In the genomic region with DNA sequence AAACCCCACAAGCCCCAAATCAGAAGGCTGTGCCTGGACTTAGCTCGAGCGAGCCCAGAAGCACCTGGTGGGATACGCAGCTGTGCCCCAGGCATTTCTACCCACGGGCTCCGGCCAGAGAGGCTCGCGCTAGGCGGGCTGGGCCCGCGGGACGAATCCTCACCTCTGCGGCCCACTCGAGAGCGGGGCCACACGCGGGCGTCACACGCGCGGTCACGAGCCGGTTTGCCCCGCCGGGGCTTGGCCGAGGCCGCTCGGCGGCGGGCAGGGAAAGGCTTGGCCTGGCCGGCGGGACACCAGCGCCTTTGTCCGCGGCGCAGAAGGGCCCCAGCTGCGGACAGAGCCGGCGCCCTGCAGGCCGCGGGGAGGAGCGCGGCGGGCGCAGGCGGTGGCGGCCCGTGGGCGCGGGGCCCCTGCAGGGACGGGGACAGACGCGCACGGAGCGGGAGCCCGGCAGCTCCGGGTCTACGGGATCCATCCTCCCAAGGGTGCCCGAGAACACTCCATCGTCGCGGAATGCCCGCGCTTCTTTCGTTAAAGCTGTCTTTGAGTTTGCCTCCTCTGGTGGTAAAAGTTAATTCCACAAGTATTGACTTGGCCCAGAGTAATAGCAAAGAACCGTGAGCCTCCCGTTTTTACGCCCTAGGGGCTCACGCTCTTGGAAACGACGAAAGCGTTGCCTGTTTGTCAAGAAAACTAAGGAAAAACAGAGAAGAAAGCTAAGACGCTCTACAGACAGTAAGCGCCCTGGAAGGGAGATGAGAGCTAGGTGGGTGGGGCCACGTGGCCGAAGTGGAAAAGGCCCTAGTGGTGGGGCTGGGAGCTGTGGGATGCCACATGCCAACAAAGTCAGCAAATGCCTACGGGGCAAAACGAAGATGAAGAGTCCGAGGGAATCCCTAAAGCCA, we compare ENCODE assay signal across 9 cellular contexts. TPM values are rescaled to one million over a fixed set of nuclear protein-coding genes. Genes with fewer than 3 reads are reported as not detected.
DNase-seq lines count a peak whose midpoint lies in the region; ATAC-seq, FAIRE-seq and TF ChIP-seq lines count a peak whose summit lies in the region.
"Had no signal": no experiment of that assay in that cellular context is flagged by ENCODE, and none has a peak within 500 bp of the region (broad histone marks: within the 10 kb centered on the region; RNA-seq: fewer than 3 reads in every experiment).

No MANE protein-coding gene starts in this region.

- H3K36me3 ChIP-seq in duodenal mucosa (ENCODE audit: control insufficient read depth in 1 of 2, insufficient read depth in 2 of 2, low read length in 2 of 2) (no peaks in the 10 kb centered on the region), lower lobe of right lung (no peaks in the 10 kb centered on the region)

- CTCF ChIA-PET in activated CD4-positive, alpha-beta T cell treated with anti-CD3 and anti-CD28 coated beads for 36 hours (lab: Charles Lee) = interaction anchor here (0.6 to 2.2 kb wide), 17 partner anchors 9 to 640 kb away, joined by 3 to 11 read pairs (median 3); partner anchors contain the start of gene MGA

- H3K4me3 ChIP-seq in duodenal mucosa (ENCODE audit: low read depth in 1 of 2, low read length in 2 of 2) (peak overlapping the region; percentile 70 to 74), lower lobe of right lung (peak overlapping the region; percentile 60)

- H3K4me1 Mint-ChIP-seq in activated CD4-positive, alpha-beta T cell treated with anti-CD3 and anti-CD28 coated beads for 36 hours = peaks cover 6% of the 10 kb centered on the region

- H3K9ac ChIP-seq in duodenal mucosa (ENCODE audit: low read depth in 1 of 2, low read length in 2 of 2) = peak overlapping the region in 1 of 2 donors; percentile 38

- H3K27ac ChIP-seq in duodenal mucosa (ENCODE audit: low read depth, low read length) = no peak overlapping the region
- peak overlapping the region; percentile 66 for H3K27ac ChIP-seq in lower lobe of right lung

- peak; percentile 45 for TF ChIP-seq CTCF in lower lobe of right lung (IDR thresholded peaks at IDR 0.05)

- TF ChIP-seq POLR2A in H54 (IDR thresholded peaks at IDR 0.05; ENCODE audit: low read depth, low read length) = no peak

- H3K4me1 ChIP-seq in duodenal mucosa (ENCODE audit: control insufficient read depth in 1 of 2, insufficient read depth in 2 of 2, low read length in 2 of 2) = peaks cover 0 to 4% of the 10 kb centered on the region in 2 donors
- H3K4me1 ChIP-seq in lower lobe of right lung = peaks cover 16% of the 10 kb centered on the region

- no peaks in the 10 kb centered on the region for H3K9me3 Mint-ChIP-seq in activated CD4-positive, alpha-beta T cell treated with anti-CD3 and anti-CD28 coated beads for 36 hours (ENCODE audit: low read depth)

- peak; percentile 69 for ATAC-seq in activated CD4-positive, alpha-beta T cell treated with anti-CD3 and anti-CD28 coated beads for 36 hours
- peak; percentile 87 to 92 for ATAC-seq in lower lobe of right lung

- H3K36me3 Mint-ChIP-seq in activated CD4-positive, alpha-beta T cell treated with anti-CD3 and anti-CD28 coated beads for 36 hours (ENCODE audit: low read depth) = no peaks in the 10 kb centered on the region

- H3K27ac Mint-ChIP-seq in activated CD4-positive, alpha-beta T cell treated with anti-CD3 and anti-CD28 coated beads for 36 hours = no peak overlapping the region

- POLR2A ChIA-PET in activated CD4-positive, alpha-beta T cell treated with anti-CD3 and anti-CD28 coated beads for 36 hours (lab: Charles Lee) = interaction anchor here (0.6 kb wide), 1 partner anchor 237 kb away, joined by 3 read pairs; no protein-coding TSS in a partner anchor

- DNase-seq in NCI-H748 (lab: John Stamatoyannopoulos, UW; ENCODE audit: unreplicated experiment) = peak; percentile 33
- no peak for DNase-seq in NCI-H748 treated with DMSO at 0.1 percent for 48 hours (lab: John Stamatoyannopoulos, UW)
- DNase-seq in activated CD4-positive, alpha-beta T cell treated with anti-CD3 and anti-CD28 coated beads for 36 hours = peak; percentile 63
- DNase-seq in lower lobe of right lung = peak; percentile 67
- peak; percentile 6 to 21 (median 9) for DNase-seq in stimulated activated CD4-positive, alpha-beta T cell treated with anti-CD3 and anti-CD28 coated beads, TNF-alpha, amount 100 ng/mL, for 4 hours (ENCODE audit: low read depth in 3 of 3)
- DNase-seq in H54 (ENCODE audit: insufficient read length, low spot score) = no peak
- no peak for DNase-seq in LoVo (ENCODE audit: low spot score)
- DNase-seq: DND-41 had no signal

- no peaks in the 10 kb centered on the region for H3K27me3 ChIP-seq in duodenal mucosa (ENCODE audit: control insufficient read depth in 1 of 2, insufficient read depth in 2 of 2, low read length in 2 of 2)
- no peaks in the 10 kb centered on the region for H3K27me3 ChIP-seq in lower lobe of right lung (ENCODE audit: low read depth)

- H3K9me3 ChIP-seq in duodenal mucosa (ENCODE audit: control insufficient read depth in 1 of 2, low read length in 2 of 2) (no peaks in the 10 kb centered on the region), lower lobe of right lung (no peaks in the 10 kb centered on the region)

- intact Hi-C loops in activated CD4-positive, alpha-beta T cell treated with anti-CD3 and anti-CD28 coated beads for 36 hours (cut with DNase I, micrococcal nuclease) = loop anchor here in 1 of 2 experiments (10.0 kb wide), 1 partner anchor 121 kb away; no protein-coding TSS in a partner anchor
- intact Hi-C loops in lower lobe of right lung (cut with DNase I) = no loop called here

- no peak for FAIRE-seq in H54 (lab: Jason Lieb, UNC)

- H3K4me3 Mint-ChIP-seq in activated CD4-positive, alpha-beta T cell treated with anti-CD3 and anti-CD28 coated beads for 36 hours = peak overlapping the region; percentile 30

- peaks cover 30% of the 10 kb centered on the region for H3K27me3 Mint-ChIP-seq in activated CD4-positive, alpha-beta T cell treated with anti-CD3 and anti-CD28 coated beads for 36 hours

RNA-seq across cellular contexts. Expression of gene TYRO3, which starts 26.4 kb away (rescaled TPM):
- 1 to 10 TPM; 2.3 to 3.1 TPM for total RNA-seq in activated CD4-positive, alpha-beta T cell treated with anti-CD3 and anti-CD28 coated beads for 36 hours
- total RNA-seq in lower lobe of right lung = 17.3 TPM

RNA-seq across cellular contexts. Expression of gene RPAP1, which starts 41.3 kb away (rescaled TPM):
- 10 to 100 TPM; 49.6 to 56.8 TPM for total RNA-seq in activated CD4-positive, alpha-beta T cell treated with anti-CD3 and anti-CD28 coated beads for 36 hours
- total RNA-seq in lower lobe of right lung = 28.5 TPM

Comparison
In these comparisons a context has a peak if more than half of its experiments do, and no peak if none do; other contexts are left out.
1. DNase-seq: peak in NCI-H748 (single experiment), activated CD4-positive, alpha-beta T cell treated with anti-CD3 and anti-CD28 coated beads for 36 hours (single experiment), lower lobe of right lung (single experiment) and stimulated activated CD4-positive, alpha-beta T cell treated with anti-CD3 and anti-CD28 coated beads, TNF-alpha, amount 100 ng/mL, for 4 hours (3 of 3); none in NCI-H748 treated with DMSO at 0.1 percent for 48 hours (single experiment), H54 (single experiment) and LoVo (single experiment).